Comparison of ENCODE assay signal across 8 cellular contexts in the genomic region with DNA sequence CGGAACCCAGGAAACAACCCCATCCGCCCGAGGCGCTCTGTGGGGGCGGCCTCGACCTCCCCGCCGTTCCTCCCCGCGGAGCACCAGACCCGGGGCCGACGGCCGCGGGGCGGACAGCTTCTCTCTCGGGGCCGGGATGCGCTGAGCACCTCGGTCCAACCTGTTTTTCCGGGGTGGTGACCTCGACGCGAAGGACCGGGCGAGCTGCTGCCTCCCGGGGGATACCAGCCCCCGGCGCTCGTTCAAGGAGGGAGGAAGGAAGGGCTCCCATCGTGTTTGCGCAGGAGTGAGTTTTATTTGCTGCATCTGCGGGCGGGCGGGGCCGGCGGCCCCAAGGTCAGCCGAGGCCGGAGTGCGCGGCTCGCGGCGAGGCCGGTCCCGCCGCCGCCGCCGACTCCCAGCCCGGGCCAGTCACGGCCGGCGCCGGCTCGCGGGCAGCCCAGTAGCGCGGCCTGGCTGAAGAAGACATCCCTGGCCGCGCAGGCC.
DNase-seq lines count a peak whose midpoint lies in the region; ATAC-seq lines count a peak whose summit lies in the region.

No MANE protein-coding gene starts in this region.

- ATAC-seq in GM21423 (IDR thresholded peaks at IDR 0.05; ENCODE audit: unreplicated experiment) = peak; percentile 38

- H3K9ac ChIP-seq in endocrine pancreas (ENCODE audit: control insufficient read depth, insufficient read depth, low read length) (peak overlapping the region; percentile 90), mucosa of rectum (ENCODE audit: low read depth in 1 of 2, low read length in 2 of 2) (peak overlapping the region; percentile 94 to 96)

- H3K27me3 ChIP-seq in endocrine pancreas (ENCODE audit: control insufficient read depth, insufficient read depth, low read length) (no peaks in the 10 kb centered on the region), mucosa of rectum (ENCODE audit: control insufficient read depth in 2 of 2, insufficient read depth in 2 of 2, low read length in 2 of 2) (no peaks in the 10 kb centered on the region)

- peak overlapping the region; percentile 98 for H3K4me3 ChIP-seq in endocrine pancreas (ENCODE audit: control insufficient read depth, insufficient read depth, low read length)
- H3K4me3 ChIP-seq in mucosa of rectum (ENCODE audit: low read length in 2 of 2) = peak overlapping the region; percentile 90 to 96

- peaks cover 13% of the 10 kb centered on the region for H3K4me1 ChIP-seq in endocrine pancreas (ENCODE audit: control insufficient read depth, insufficient read depth, low read length)
- peaks cover 16 to 17% of the 10 kb centered on the region in 2 donors for H3K4me1 ChIP-seq in mucosa of rectum (ENCODE audit: control insufficient read depth in 2 of 2, insufficient read depth in 2 of 2, low read length in 2 of 2)

- H3K36me3 ChIP-seq in endocrine pancreas (ENCODE audit: control insufficient read depth, insufficient read depth, low read length) (no peaks in the 10 kb centered on the region), mucosa of rectum (ENCODE audit: control insufficient read depth in 2 of 2, insufficient read depth in 2 of 2, low read length in 2 of 2) (peaks cover 22% of the 10 kb centered on the region in 2 donors)

- peak; percentile 65 for DNase-seq in COLO668 (lab: John Stamatoyannopoulos, UW; ENCODE audit: unreplicated experiment)
- peak; percentile 3 for DNase-seq in HS-27A (ENCODE audit: low read depth)
- DNase-seq in activated CD4-positive, alpha-beta T cell treated with anti-CD3 and anti-CD28 coated beads, Interleukin-2, amount 50 U/mL, for 48 hours = peak; percentile 47 to 60
- peak in 24 of 49 donors; percentile 6 to 54 (median 27) for DNase-seq in substantia nigra (lab: John Stamatoyannopoulos, UW)
- no peak for DNase-seq in NCI-H524 treated with DMSO at 0.1 percent for 48 hours (lab: John Stamatoyannopoulos, UW)

- H3K27ac ChIP-seq in mucosa of rectum (ENCODE audit: low read depth in 2 of 2, low read length in 2 of 2) (peak overlapping the region; percentile 97 to 98), substantia nigra (ENCODE audit: low read depth, low read length, poor library complexity, severe bottlenecking) (peak overlapping the region; percentile 77)

- no peaks in the 10 kb centered on the region for H3K9me3 ChIP-seq in endocrine pancreas (ENCODE audit: control insufficient read depth, low read length)
- H3K9me3 ChIP-seq in mucosa of rectum (ENCODE audit: control insufficient read depth in 2 of 2, low read length in 2 of 2) = no peaks in the 10 kb centered on the region
